ENCODE assay signal across 8 cellular contexts in genomic region chr7:30028749-30029635, GRCh38. TPM values are rescaled to one million over a fixed set of nuclear protein-coding genes. Genes with fewer than 3 reads are reported as not detected.
DNase-seq lines count a peak whose midpoint lies in the region; ATAC-seq, FAIRE-seq and TF ChIP-seq lines count a peak whose summit lies in the region.

No MANE protein-coding gene starts in this region.

- TSS peak; percentile 14 for BruUV-seq in mammary epithelial cell (replicated peaks; lab: Mats Ljungman, UMichigan)

- peaks cover 12% of the 10 kb centered on the region for H3K4me1 ChIP-seq in CD8-positive, alpha-beta T cell (ENCODE audit: insufficient read depth, low read length)
- H3K4me1 ChIP-seq in mammary epithelial cell (ENCODE audit: insufficient read depth, low read length) (peaks cover 24% of the 10 kb centered on the region), kidney (ENCODE audit: control insufficient read depth in 1 of 2, insufficient read depth in 1 of 2, low read depth in 1 of 2, low read length in 2 of 2) (peaks cover 9 to 20% of the 10 kb centered on the region in 2 donors)

- POLR2A ChIA-PET in CD8-positive, alpha-beta T cell (lab: Charles Lee), result interaction anchor here (0.6 to 1.2 kb wide), 2 partner anchors 32 to 733 kb away, joined by 3 to 4 read pairs; no protein-coding TSS in a partner anchor

- H3K4me3 Mint-ChIP-seq in CD8-positive, alpha-beta T cell, result no peak overlapping the region

- peak overlapping the region; percentile 80 for H3K4me2 ChIP-seq in mammary epithelial cell (ENCODE audit: insufficient read depth, low read depth, low read length)

- H3K27me3 Mint-ChIP-seq in CD8-positive, alpha-beta T cell (ENCODE audit: low read depth), result no peaks in the 10 kb centered on the region

- in situ Hi-C loops in mammary epithelial cell (cut with MboI; ENCODE audit: low sequenced_read_pairs in 2 of 2), result no loop called here

- peaks cover 26% of the 10 kb centered on the region for H3K4me1 Mint-ChIP-seq in CD8-positive, alpha-beta T cell (ENCODE audit: low read depth)

- dilution Hi-C loops in mammary epithelial cell (cut with HindIII; ENCODE audit: low sequenced_read_pairs), result loop anchor here (5.0 kb wide), 1 partner anchor 33 kb away; no protein-coding TSS in a partner anchor

- no peaks in the 10 kb centered on the region for H3K36me3 ChIP-seq in CD8-positive, alpha-beta T cell (ENCODE audit: insufficient read depth, low read length)
- H3K36me3 ChIP-seq in mammary epithelial cell (ENCODE audit: insufficient read depth, low read length) (no peaks in the 10 kb centered on the region), kidney (ENCODE audit: control insufficient read depth in 1 of 2, insufficient read depth in 2 of 2, low read length in 2 of 2) (no peaks in the 10 kb centered on the region)

- H3K27me3 ChIP-seq in CD8-positive, alpha-beta T cell (ENCODE audit: insufficient read depth, low read length), result no peaks in the 10 kb centered on the region
- H3K27me3 ChIP-seq in mammary epithelial cell (ENCODE audit: insufficient read depth, low read length), result no peaks in the 10 kb centered on the region

- under 1% methylated on average over 24 of the region's 42 CpGs for WGBS in mammary epithelial cell (ENCODE audit: low coverage, missing lambda C conversion rate)

- H3K4me3 ChIP-seq in CD8-positive, alpha-beta T cell (ENCODE audit: low read depth, low read length), result peak overlapping the region; percentile 66
- H3K4me3 ChIP-seq in mammary epithelial cell (replicated peaks in 1 of 3; ENCODE audit: insufficient read depth in 1 of 3, low read depth in 2 of 3, low read length in 3 of 3) (peak overlapping the region; percentile 79 to 84 (median 83)), kidney (ENCODE audit: low read length in 2 of 2) (peak overlapping the region; percentile 92 to 93)

- no peaks in the 10 kb centered on the region for H4K20me1 ChIP-seq in mammary epithelial cell (ENCODE audit: insufficient read depth, low read length)

- no peaks in the 10 kb centered on the region for H3K9me3 ChIP-seq in CD8-positive, alpha-beta T cell (ENCODE audit: low read length)
- no peaks in the 10 kb centered on the region for H3K9me3 ChIP-seq in mammary epithelial cell (replicated peaks; ENCODE audit: insufficient read depth, low read length)
- no peaks in the 10 kb centered on the region for H3K9me3 ChIP-seq in kidney (ENCODE audit: control insufficient read depth in 1 of 2, low read length in 2 of 2)

- H3K9me3 Mint-ChIP-seq in CD8-positive, alpha-beta T cell, result no peaks in the 10 kb centered on the region

- intact Hi-C loops in CD8-positive, alpha-beta T cell (cut with DNase I, micrococcal nuclease), result loop anchor here (1.0 to 10.0 kb wide), 9 partner anchors 34 to 742 kb away; partner anchors contain the start of genes GARS1 (in 1 of the 2), GGCT (in 1 of the 2), MINDY4 (in 1 of the 2) and MTURN (in 1 of the 2)
- intact Hi-C loops in mammary epithelial cell (cut with micrococcal nuclease) (loop anchor here (2.0 to 10.0 kb wide), 5 partner anchors 34 to 536 kb away; partner anchors contain the start of gene ZNRF2), kidney (cut with DNase I) (no loop called here)

- peaks cover 69% of the 10 kb centered on the region for H3K79me2 ChIP-seq in mammary epithelial cell (ENCODE audit: insufficient read depth, low read length)

- H3K36me3 Mint-ChIP-seq in CD8-positive, alpha-beta T cell, result peaks cover 11% of the 10 kb centered on the region

- CTCF ChIA-PET in CD8-positive, alpha-beta T cell (lab: Charles Lee), result interaction anchor here (1.0 to 3.8 kb wide), 3 partner anchors 33 to 108 kb away, joined by 3 to 16 read pairs (median 5); no protein-coding TSS in a partner anchor
- CTCF ChIA-PET in mammary epithelial cell (lab: Charles Lee; ENCODE audit: low non-redundant PET), result interaction anchor here (0.6 to 0.7 kb wide), 2 partner anchors 35 to 45 kb away, joined by 4 to 5 read pairs; no protein-coding TSS in a partner anchor

- FAIRE-seq in RCC 7860 (lab: Jason Lieb, UNC), result no peak
- no peak for FAIRE-seq in kidney (lab: Jason Lieb, UNC)

- peak overlapping the region; percentile 65 for H3K27ac ChIP-seq in CD8-positive, alpha-beta T cell (ENCODE audit: low read depth, low read length)
- H3K27ac ChIP-seq in mammary epithelial cell (ENCODE audit: insufficient read depth, low read depth, low read length) (peak overlapping the region; percentile 81), kidney (ENCODE audit: low read depth in 2 of 2, low read length in 2 of 2) (peak overlapping the region; percentile 81 to 90)

- H3K27ac Mint-ChIP-seq in CD8-positive, alpha-beta T cell, result no peak overlapping the region

- peak overlapping the region; percentile 95 for H2AFZ ChIP-seq in mammary epithelial cell (ENCODE audit: low read depth, low read length)

- DNase-seq in CD8-positive, alpha-beta T cell, result peak in 6 of 7 experiments; percentile 6 to 59 (median 24)
- peak; percentile 14 for DNase-seq in RCC 7860 (ENCODE audit: low spot score)
- peak; percentile 47 for DNase-seq in mammary epithelial cell
- peak; percentile 87 for DNase-seq in kidney
- peak; percentile 49 for DNase-seq in stimulated activated CD8-positive, alpha-beta memory T cell treated with anti-CD3 and anti-CD28 coated beads, Interleukin-4, amount 100 ng/mL, for 48 hours
- no peak for DNase-seq in NCI-H2227 (lab: John Stamatoyannopoulos, UW; ENCODE audit: unreplicated experiment)

- ATAC-seq in CD8-positive, alpha-beta T cell, result peak; percentile 8
- peak; percentile 11 for ATAC-seq in GM18873 (IDR thresholded peaks at IDR 0.05; ENCODE audit: low FRiP score, unreplicated experiment)
- ATAC-seq in HG03095 (IDR thresholded peaks at IDR 0.05; ENCODE audit: unreplicated experiment), result peak; percentile 19

- H3K9ac ChIP-seq in mammary epithelial cell (ENCODE audit: insufficient read depth, low read length), result peak overlapping the region; percentile 71
- H3K9ac ChIP-seq in kidney (ENCODE audit: low read length in 2 of 2), result peak overlapping the region; percentile 78 to 82

- no peak for TF ChIP-seq CTCF in CD8-positive, alpha-beta T cell (IDR thresholded peaks at IDR 0.05)
- TF ChIP-seq CTCF in mammary epithelial cell (conservative IDR thresholded peaks at IDR 0.05 in 1 of 2, IDR thresholded peaks at IDR 0.05 in 1 of 2; ENCODE audit: extremely low read depth in 1 of 2, insufficient read depth in 1 of 2, low read depth in 1 of 2, low read length in 2 of 2) (no peak), kidney (IDR thresholded peaks at IDR 0.05; ENCODE audit: borderline replicate concordance, extremely low read depth, insufficient read depth) (no peak)

RNA-seq across cellular contexts. Expression of gene PLEKHA8, which starts 0.8 kb away (rescaled TPM):
- total RNA-seq in CD8-positive, alpha-beta T cell, result 1 to 10 TPM; 3.7 to 4.2 TPM
- total RNA-seq in mammary epithelial cell, result 10 to 100 TPM; 11.7 to 14.8 TPM
- polyA plus RNA-seq in mammary epithelial cell, result 4.2 TPM
- polyA minus RNA-seq in mammary epithelial cell, result 7.5 TPM
- 8.5 TPM for total RNA-seq in kidney
- 4.8 TPM for polyA plus RNA-seq in kidney (ENCODE audit: insufficient read depth, low read depth, low replicate concordance)

RNA-seq across cellular contexts. Expression of gene FKBP14, which starts 2.5 kb away (rescaled TPM):
- 1 to 10 TPM; 5.7 to 6.1 TPM for total RNA-seq in CD8-positive, alpha-beta T cell
- total RNA-seq in mammary epithelial cell (10 to 100 TPM; 29.7 to 37.4 TPM), kidney (15.4 TPM)
- polyA plus RNA-seq in mammary epithelial cell (11.2 TPM), kidney (ENCODE audit: insufficient read depth, low read depth, low replicate concordance) (3.2 TPM)
- polyA minus RNA-seq in mammary epithelial cell, result 4.3 TPM

RNA-seq across cellular contexts. Expression of gene SCRN1, which starts 39.4 kb away (rescaled TPM):
- 1 to 10 TPM; 5.7 to 6.8 TPM for total RNA-seq in CD8-positive, alpha-beta T cell
- total RNA-seq in mammary epithelial cell (10 to 100 TPM; 44.5 to 49.7 TPM), kidney (85.6 TPM)
- polyA plus RNA-seq in mammary epithelial cell (43.9 TPM), kidney (ENCODE audit: insufficient read depth, low read depth, low replicate concordance) (22.2 TPM)
- polyA minus RNA-seq in mammary epithelial cell, result 69.1 TPM

Comparison
In these comparisons a context has a peak if more than half of its experiments do, and no peak if none do; other contexts are left out.
1. RNA of gene SCRN1, which starts 39.4 kb away (total RNA-seq): 85.6 TPM in kidney (single experiment) and 44.5 to 49.7 TPM in mammary epithelial cell; 5.7 to 6.8 TPM in CD8-positive, alpha-beta T cell; every median in the first group is over 4 times any median in the second.
2. Peak in every context shown above with its lines, with median percentiles within 50 percentile points of each other: ATAC-seq, H3K27ac ChIP-seq and H3K4me3 ChIP-seq.